Comparison of ENCODE assay signal across 14 cellular contexts in genomic region chr2:121565389-121566250, GRCh38. TPM values are rescaled to one million over a fixed set of nuclear protein-coding genes. Genes with fewer than 3 reads are reported as not detected.
A peak's percentile ranks its signal among the peaks of the same experiment; 100 is the strongest.
DNase-seq lines count a peak whose midpoint lies in the region; TF ChIP-seq lines count a peak whose summit lies in the region.
"Had no signal": no experiment of that assay in that cellular context is flagged by ENCODE, and none has a peak within 500 bp of the region (broad histone marks: within the 10 kb centered on the region; RNA-seq: fewer than 3 reads in every experiment).

No MANE protein-coding gene starts in this region.

- no peak for TF ChIP-seq CTCF in nephron (IDR thresholded peaks at IDR 0.05; ENCODE audit: unreplicated experiment in 3 of 3)

- no peaks in the 10 kb centered on the region for H3K9me3 Mint-ChIP-seq in nephron

- peaks cover 13% of the 10 kb centered on the region for H3K36me3 Mint-ChIP-seq in nephron (ENCODE audit: low read depth)

- peaks cover 93% of the 10 kb centered on the region for H3K4me1 Mint-ChIP-seq in nephron

- peak overlapping the region; percentile 80 to 95 (median 92) for H3K27ac Mint-ChIP-seq in nephron
- H3K27ac Mint-ChIP-seq: stimulated activated naive CD8-positive, alpha-beta T cell treated with anti-CD3 and anti-CD28 coated beads, Interleukin-15, Interleukin-2, amounts not matched to agents 100 ng/mL and 50 ng/mL, for 24 hours had no signal

- peak overlapping the region in 2 of 3 experiments; percentile 40 to 67 for H3K4me3 Mint-ChIP-seq in nephron
- H3K4me3 Mint-ChIP-seq: stimulated activated naive CD8-positive, alpha-beta T cell treated with anti-CD3 and anti-CD28 coated beads, Interleukin-15, Interleukin-2, amounts not matched to agents 100 ng/mL and 50 ng/mL, for 24 hours had no signal

- H3K27me3 Mint-ChIP-seq in nephron (ENCODE audit: low read depth) = no peaks in the 10 kb centered on the region
- H3K27me3 Mint-ChIP-seq: stimulated activated naive CD8-positive, alpha-beta T cell treated with anti-CD3 and anti-CD28 coated beads, Interleukin-15, Interleukin-2, amounts not matched to agents 100 ng/mL and 50 ng/mL, for 24 hours had no signal

- DNase-seq in DMS 273 (lab: John Stamatoyannopoulos, UW; ENCODE audit: unreplicated experiment) = peak; percentile 89
- DNase-seq in NCI-H1694 treated with DMSO at 0.1 percent for 48 hours (lab: John Stamatoyannopoulos, UW) = peak; percentile 42
- peak; percentile 44 for DNase-seq in cerebellum (ENCODE audit: low spot score)
- no peak for DNase-seq in stimulated activated CD4-positive, alpha-beta T cell treated with anti-CD3 and anti-CD28 coated beads, Interleukin-4, amount 100 ng/mL, for 4 hours
- no peak for DNase-seq in activated gamma-delta T cell treated with Interleukin-2 at 50 U/mL for 16 hours
- no peak for DNase-seq in OCI-M1 (lab: John Stamatoyannopoulos, UW)
- DNase-seq in amygdala (lab: John Stamatoyannopoulos, UW) = no peak
- DNase-seq: activated effector memory CD4-positive, alpha-beta T cell treated with anti-CD3 and anti-CD28 coated beads, Interleukin-2, amount 50 U/mL, for 16 hours; kidney; MM.1S; T-helper 2 cell had no signal

RNA-seq across cellular contexts. Expression of gene RNU4ATAC, which starts 34.9 kb away (rescaled TPM):
- under 0.01 TPM for total RNA-seq in cerebellum
- total RNA-seq: OCI-LY7 had no signal

Comparison
In these comparisons a context has a peak if more than half of its experiments do, and no peak if none do; other contexts are left out.
1. DNase-seq: peak in DMS 273 (single experiment), NCI-H1694 treated with DMSO at 0.1 percent for 48 hours (single experiment) and cerebellum (single experiment); none in stimulated activated CD4-positive, alpha-beta T cell treated with anti-CD3 and anti-CD28 coated beads, Interleukin-4, amount 100 ng/mL, for 4 hours (0 of 2), activated gamma-delta T cell treated with Interleukin-2 at 50 U/mL for 16 hours (single experiment), OCI-M1 (single experiment) and amygdala (0 of 56).